15 cellular contexts compared by ENCODE assay signal in genomic region chr16:78996806-78997205, GRCh38.
"Had no signal": no experiment of that assay in that cellular context is flagged by ENCODE, and none has a peak within 500 bp of the region (broad histone marks: within the 10 kb centered on the region; RNA-seq: fewer than 3 reads in every experiment).

No MANE protein-coding gene starts in this region.

- H3K27me3 ChIP-seq: gastroesophageal sphincter had no signal

- H3K9me3 ChIP-seq: gastroesophageal sphincter, thoracic aorta had no signal

- H3K4me3 ChIP-seq: gastroesophageal sphincter, thoracic aorta had no signal

- H3K27ac ChIP-seq: gastroesophageal sphincter, thoracic aorta, VCaP had no signal

- ATAC-seq: activated CD4-positive, alpha-beta T cell treated with anti-CD3 and anti-CD28 coated beads for 36 hours; activated CD8-positive, alpha-beta T cell treated with anti-CD3 and anti-CD28 coated beads for 36 hours; gastroesophageal sphincter; left ventricle myocardium superior; natural killer cell treated with Interleukin-12 subunit alpha and Interleukin-12 subunit beta and Interleukin-15 and Interleukin-18, amount 100 ng/mL, for 72 hours; stimulated activated naive CD8-positive, alpha-beta T cell treated with anti-CD3 and anti-CD28 coated beads, Interleukin-15, Interleukin-2, amounts not matched to agents 100 U/mL and 50 U/mL, for 24 hours had no signal

- H3K4me1 ChIP-seq: gastroesophageal sphincter had no signal

- DNase-seq: activated CD4-positive, alpha-beta T cell treated with anti-CD3 and anti-CD28 coated beads for 36 hours; activated CD8-positive, alpha-beta memory T cell treated with anti-CD3 and anti-CD28 coated beads, Interleukin-2, amount 50 U/mL, for 48 hours; activated CD8-positive, alpha-beta T cell treated with anti-CD3 and anti-CD28 coated beads for 36 hours; activated naive CD8-positive, alpha-beta T cell treated with anti-CD3 and anti-CD28 coated beads, Interleukin-2, amount 10 ng/mL, durations not matched to agents 7 days and 5 days; cortex of kidney; effector memory CD4-positive, alpha-beta T cell; kidney; left ventricle myocardium superior; mesenchymal stem cell; stimulated activated CD4-positive, alpha-beta T cell treated with anti-CD3 and anti-CD28 coated beads, Interleukin-2, amount 100 ng/mL, for 48 hours; stimulated activated naive CD8-positive, alpha-beta T cell treated with anti-CD3 and anti-CD28 coated beads, Interleukin-15, Interleukin-2, amounts not matched to agents 100 U/mL and 50 U/mL, for 24 hours had no signal
